ENCODE assay signal across 27 cellular contexts in the genomic region with DNA sequence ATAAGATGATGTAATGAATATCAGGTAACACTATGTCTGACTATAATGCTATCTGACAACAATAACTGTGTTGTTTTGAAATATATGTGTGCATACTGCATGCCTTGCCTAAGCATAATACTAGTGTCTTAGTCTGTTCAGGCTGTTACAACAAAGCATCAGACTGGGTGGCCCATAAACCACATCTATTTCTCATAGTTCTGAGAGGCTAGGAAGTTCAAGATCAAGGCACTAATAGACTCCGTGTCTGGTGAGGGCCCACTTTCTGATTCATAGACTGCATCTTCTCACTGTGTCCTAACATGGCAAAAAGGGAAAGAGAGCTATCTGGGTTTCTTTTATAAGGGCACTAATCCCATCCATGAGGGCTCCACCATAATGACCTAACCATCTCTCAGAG.
"Had no signal": no experiment of that assay in that cellular context is flagged by ENCODE, and none has a peak within 500 bp of the region (broad histone marks: within the 10 kb centered on the region; RNA-seq: fewer than 3 reads in every experiment).

No MANE protein-coding gene starts in this region.

- H3K27me3 ChIP-seq: stomach, suprapubic skin, testis, thyroid gland, tibial artery, tibial nerve, transverse colon, upper lobe of left lung, upper lobe of right lung, uterus, vagina had no signal

- ATAC-seq: stimulated activated effector memory CD8-positive, alpha-beta T cell treated with anti-CD3 and anti-CD28 coated beads, Interleukin-12 subunit alpha, Interleukin-12 subunit beta, amount 100 ng/mL, for 72 hours; stimulated activated memory B cell treated with anti-CD40 and anti-IgM and Interleukin-4, amounts not matched to agents 10 μg/mL and 1 μg/mL and 100 μg/mL, for 72 hours; stimulated activated naive B cell treated with anti-CD40 and anti-IgM and Interleukin-4, amounts not matched to agents 10 μg/mL and 1 μg/mL and 100 μg/mL, for 72 hours; stimulated activated naive CD8-positive, alpha-beta T cell treated with anti-CD3 and anti-CD28 coated beads, Interleukin-15, amount 100 ng/mL, for 72 hours; stimulated activated naive CD8-positive, alpha-beta T cell treated with anti-CD3 and anti-CD28 coated beads, Interleukin-15, Interleukin-2, amounts not matched to agents 100 U/mL and 50 U/mL, for 24 hours; upper lobe of right lung had no signal

- H3K4me3 ChIP-seq: stomach, suprapubic skin, testis, thoracic aorta, thyroid gland, tibial artery, tibial nerve, transverse colon, upper lobe of left lung, upper lobe of right lung, uterus, vagina had no signal

- DNase-seq: stimulated activated CD4-positive, alpha-beta T cell treated with anti-CD3 and anti-CD28 coated beads, Interleukin-2, amount 100 ng/mL, for 48 hours; stimulated activated CD4-positive, alpha-beta T cell treated with anti-CD3 and anti-CD28 coated beads, Interleukin-4, amount 100 ng/mL, for 1 hour; stimulated activated CD4-positive, alpha-beta T cell treated with anti-CD3 and anti-CD28 coated beads, Interleukin-4, amount 100 ng/mL, for 24 hours; stimulated activated CD4-positive, alpha-beta T cell treated with anti-CD3 and anti-CD28 coated beads, Interleukin-4, amount 100 ng/mL, for 4 hours; stimulated activated CD8-positive, alpha-beta memory T cell treated with anti-CD3 and anti-CD28 coated beads, Interleukin-4, amount 100 ng/mL, for 48 hours; stimulated activated naive B cell treated with anti-CD40 and anti-IgM and Interleukin-4, amounts not matched to agents 10 μg/mL and 1 μg/mL and 100 μg/mL, for 72 hours; stimulated activated naive CD4-positive, alpha-beta T cell; stimulated activated naive CD4-positive, alpha-beta T cell treated with Interleukin-2 at 50 U/mL for 16 hours; stimulated activated naive CD8-positive, alpha-beta T cell treated with anti-CD3 and anti-CD28 coated beads, Interleukin-15, amount 100 ng/mL, for 72 hours; stimulated activated naive CD8-positive, alpha-beta T cell treated with anti-CD3 and anti-CD28 coated beads, Interleukin-15, Interleukin-2, amounts not matched to agents 100 U/mL and 50 U/mL, for 24 hours; stomach; substantia nigra; testis; thyroid gland; tibial artery; transverse colon; trophoblast cell; upper lobe of left lung; upper lobe of right lung; uterus had no signal

- H3K27ac ChIP-seq: stomach, suprapubic skin, testis, thoracic aorta, thyroid gland, tibial artery, tibial nerve, transverse colon, upper lobe of left lung, upper lobe of right lung, uterus, vagina had no signal

- H3K9me3 ChIP-seq: stomach, suprapubic skin, testis, thoracic aorta, thyroid gland, tibial artery, transverse colon, upper lobe of left lung, upper lobe of right lung, uterus, vagina had no signal

- FAIRE-seq: urothelium cell line had no signal

- H3K36me3 ChIP-seq: stomach, suprapubic skin, thoracic aorta, thyroid gland, tibial artery, tibial nerve, transverse colon, upper lobe of left lung, upper lobe of right lung, uterus, vagina had no signal

- H3K4me1 ChIP-seq: stomach, suprapubic skin, testis, thyroid gland, tibial artery, tibial nerve, transverse colon, upper lobe of left lung, upper lobe of right lung, uterus, vagina had no signal
